13 cellular contexts compared by ENCODE assay signal in genomic region chr3:156678216-156678615, GRCh38. TPM values are rescaled to one million over a fixed set of nuclear protein-coding genes. Genes with fewer than 3 reads are reported as not detected.
DNase-seq lines count a peak whose midpoint lies in the region; ATAC-seq and TF ChIP-seq lines count a peak whose summit lies in the region.
"Had no signal": no experiment of that assay in that cellular context is flagged by ENCODE, and none has a peak within 500 bp of the region (broad histone marks: within the 10 kb centered on the region; RNA-seq: fewer than 3 reads in every experiment).

No MANE protein-coding gene starts in this region.

- no peak for ATAC-seq in activated CD4-positive, alpha-beta T cell treated with anti-CD3 and anti-CD28 coated beads for 36 hours
- ATAC-seq in naive thymus-derived CD8-positive, alpha-beta T cell: no peak

- DNase-seq in activated CD4-positive, alpha-beta T cell treated with anti-CD3 and anti-CD28 coated beads for 36 hours: no peak
- DNase-seq in activated CD4-positive, alpha-beta T cell treated with anti-CD3 and anti-CD28 coated beads for 48 hours: no peak
- no peak for DNase-seq in adipocyte (ENCODE audit: low read depth)
- no peak for DNase-seq in naive thymus-derived CD8-positive, alpha-beta T cell
- DNase-seq in EL: no peak
- DNase-seq in GDM1 (lab: John Stamatoyannopoulos, UW): no peak
- no peak for DNase-seq in SHP77 (lab: John Stamatoyannopoulos, UW)
- DNase-seq: ACHN; esophagus squamous epithelium; kidney; NCI-H146; stimulated activated CD4-positive, alpha-beta T cell treated with anti-CD3 and anti-CD28 coated beads, Interleukin-4, amount 100 ng/mL, for 1 hour had no signal

- CTCF ChIA-PET in activated CD4-positive, alpha-beta T cell treated with anti-CD3 and anti-CD28 coated beads for 36 hours (lab: Charles Lee): interaction anchor here (1.0 to 1.6 kb wide), 4 partner anchors 11 to 410 kb away, joined by 3 to 5 read pairs (median 4); no protein-coding TSS in a partner anchor
- CTCF ChIA-PET in HEK293 (lab: Yijun Ruan, JAX): interaction anchor here (0.6 to 1.2 kb wide), 4 partner anchors 75 to 481 kb away, joined by 3 read pairs; partner anchors contain the start of gene SSR3

- no peaks in the 10 kb centered on the region for H3K9me3 ChIP-seq in HEK293 (ENCODE audit: control insufficient read depth, insufficient read depth, low read depth, low read length)
- no peaks in the 10 kb centered on the region for H3K9me3 ChIP-seq in adipocyte (ENCODE audit: control insufficient read depth, low read length)
- H3K9me3 ChIP-seq: esophagus squamous epithelium had no signal

- H3K4me3 ChIP-seq in HEK293 (ENCODE audit: low read depth, low read length) (no peak overlapping the region), adipocyte (ENCODE audit: low read length) (peak overlapping the region; percentile 98)

- H3K36me3 ChIP-seq in HEK293 (ENCODE audit: control insufficient read depth in 2 of 2, insufficient read depth in 1 of 2, low read length in 2 of 2) (peaks cover 0 to 27% of the 10 kb centered on the region in 2 experiments; a peak in 1 of 3 replicates), adipocyte (ENCODE audit: control insufficient read depth, insufficient read depth, low read length, severe bottlenecking) (peaks cover 53% of the 10 kb centered on the region)

- intact Hi-C loops in activated CD4-positive, alpha-beta T cell treated with anti-CD3 and anti-CD28 coated beads for 36 hours (cut with DNase I, micrococcal nuclease): loop anchor here in 1 of 2 experiments (5.0 to 10.0 kb wide), 3 partner anchors 76 to 523 kb away; no protein-coding TSS in a partner anchor

- H3K36me3 Mint-ChIP-seq in activated CD4-positive, alpha-beta T cell treated with anti-CD3 and anti-CD28 coated beads for 36 hours (ENCODE audit: low read depth): peaks cover 43% of the 10 kb centered on the region
- H3K36me3 Mint-ChIP-seq in naive thymus-derived CD8-positive, alpha-beta T cell: peaks cover 0 to 40% (median 14%) of the 10 kb centered on the region in 3 donors

- peak overlapping the region; percentile 22 for H3K27ac Mint-ChIP-seq in activated CD4-positive, alpha-beta T cell treated with anti-CD3 and anti-CD28 coated beads for 36 hours
- H3K27ac Mint-ChIP-seq in naive thymus-derived CD8-positive, alpha-beta T cell: peak overlapping the region in 2 of 10 donors; percentile 3 to 39

- H3K9ac ChIP-seq in adipocyte (ENCODE audit: low read length): no peak overlapping the region

- no peak overlapping the region for H3K27ac ChIP-seq in HEK293 (ENCODE audit: extremely low read depth, low read depth, low read length)

- H3K4me1 Mint-ChIP-seq in activated CD4-positive, alpha-beta T cell treated with anti-CD3 and anti-CD28 coated beads for 36 hours: peaks cover 59% of the 10 kb centered on the region
- H3K4me1 Mint-ChIP-seq in naive thymus-derived CD8-positive, alpha-beta T cell: peaks cover 35 to 79% (median 72%) of the 10 kb centered on the region in 4 donors

- no peaks in the 10 kb centered on the region for H3K27me3 Mint-ChIP-seq in activated CD4-positive, alpha-beta T cell treated with anti-CD3 and anti-CD28 coated beads for 36 hours
- H3K27me3 Mint-ChIP-seq in naive thymus-derived CD8-positive, alpha-beta T cell: no peaks in the 10 kb centered on the region

- H3K9me3 Mint-ChIP-seq in activated CD4-positive, alpha-beta T cell treated with anti-CD3 and anti-CD28 coated beads for 36 hours (ENCODE audit: low read depth): no peaks in the 10 kb centered on the region
- H3K9me3 Mint-ChIP-seq in naive thymus-derived CD8-positive, alpha-beta T cell: no peaks in the 10 kb centered on the region

- H3K4me3 Mint-ChIP-seq in activated CD4-positive, alpha-beta T cell treated with anti-CD3 and anti-CD28 coated beads for 36 hours: no peak overlapping the region
- peak overlapping the region in 9 of 10 donors; percentile 8 to 98 (median 90) for H3K4me3 Mint-ChIP-seq in naive thymus-derived CD8-positive, alpha-beta T cell

- H3K4me1 ChIP-seq in HEK293 (ENCODE audit: control insufficient read depth, insufficient read depth, low read length) (peaks cover 15% of the 10 kb centered on the region), adipocyte (ENCODE audit: control insufficient read depth, insufficient read depth, low read length) (peaks cover 74% of the 10 kb centered on the region)

- POLR2A ChIA-PET in activated CD4-positive, alpha-beta T cell treated with anti-CD3 and anti-CD28 coated beads for 36 hours (lab: Charles Lee): interaction anchor here (0.8 kb wide), 1 partner anchor 9 kb away, joined by 3 read pairs; no protein-coding TSS in a partner anchor
- POLR2A ChIA-PET in HEK293 (lab: Yijun Ruan, JAX): interaction anchor here (1.0 kb wide), 1 partner anchor 123 kb away, joined by 4 read pairs; the partner anchor contains the start of gene SSR3
- POLR2A ChIA-PET in naive thymus-derived CD8-positive, alpha-beta T cell (lab: Charles Lee): interaction anchor here (2.5 kb wide), 1 partner anchor 482 kb away, joined by 10 read pairs; the partner anchor contains the start of gene CCNL1

- no peak for TF ChIP-seq CTCF in HEK293 (tag by site-specific recombination; IDR thresholded peaks at IDR 0.05)

- H3K27me3 ChIP-seq in adipocyte (replicated peaks; ENCODE audit: control insufficient read depth, insufficient read depth, low read length): no peaks in the 10 kb centered on the region
- H3K27me3 ChIP-seq: esophagus squamous epithelium had no signal

TF ChIP-seq in HEK293, 187 proteins besides CTCF, POLR2A, EP300 and RAD21:
- TF ChIP-seq ZNF19 (tag by site-specific recombination; IDR thresholded peaks at IDR 0.05; ENCODE audit: low read depth): no peak
- TF ChIP-seq BCL11A (tag by site-specific recombination; IDR thresholded peaks at IDR 0.05; ENCODE audit: low read depth): no peak
- no peak for TF ChIP-seq ZNF169 (tag by site-specific recombination; IDR thresholded peaks at IDR 0.05)
- TF ChIP-seq YY2 (tag by site-specific recombination; IDR thresholded peaks at IDR 0.05): no peak
- peak; percentile 33; the same call in 1 of the 2 replicates for TF ChIP-seq FEZF1 (tag by site-specific recombination; IDR thresholded peaks at IDR 0.05)
- TF ChIP-seq ZNF146 (tag by site-specific recombination; IDR thresholded peaks at IDR 0.05): no peak
- TF ChIP-seq ZNF133 (tag by site-specific recombination; IDR thresholded peaks at IDR 0.05): no peak
TF ChIP-seq in HEK293: peak in this region for 1.

RNA-seq across cellular contexts. Expression of gene TIPARP, which starts 3.8 kb away (rescaled TPM):
- 10 to 100 TPM; 18.5 to 23.5 TPM for total RNA-seq in activated CD4-positive, alpha-beta T cell treated with anti-CD3 and anti-CD28 coated beads for 36 hours
- 10 to 100 TPM; 57.3 to 62.0 TPM for total RNA-seq in naive thymus-derived CD8-positive, alpha-beta T cell
- polyA plus RNA-seq in naive thymus-derived CD8-positive, alpha-beta T cell: 10 to 100 TPM in 1 of 3 donors, 1 to 10 TPM in 2; 4.2 to 20.9 (median 7.0) TPM
